In the genomic region with DNA sequence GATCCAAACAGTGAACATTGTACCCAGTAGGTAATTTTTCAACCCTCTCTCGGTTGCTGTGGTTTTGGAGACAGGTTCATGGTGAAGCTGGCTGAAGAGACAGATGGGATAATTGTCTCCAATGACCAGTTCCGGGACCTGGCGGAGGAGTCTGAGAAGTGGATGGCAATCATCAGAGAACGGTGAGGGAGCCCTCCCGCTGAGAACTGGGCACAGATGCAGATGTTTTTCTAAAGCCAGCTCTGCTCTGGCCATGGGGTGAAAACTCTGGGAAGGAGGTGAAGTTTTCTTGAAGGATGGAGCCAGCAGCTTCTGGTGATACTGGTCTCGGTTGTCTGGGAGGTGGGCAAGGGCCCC, we compare ENCODE assay signal across 9 cellular contexts. TPM values are rescaled to one million over a fixed set of nuclear protein-coding genes. Genes with fewer than 3 reads are reported as not detected.
DNase-seq lines count a peak whose midpoint lies in the region; ATAC-seq, FAIRE-seq and TF ChIP-seq lines count a peak whose summit lies in the region.
"Had no signal": no experiment of that assay in that cellular context is flagged by ENCODE, and none has a peak within 500 bp of the region (broad histone marks: within the 10 kb centered on the region; RNA-seq: fewer than 3 reads in every experiment).

No MANE protein-coding gene starts in this region.

- H3K9me3 ChIP-seq in right atrium auricular region = no peaks in the 10 kb centered on the region
- H3K9me3 ChIP-seq in upper lobe of left lung = no peaks in the 10 kb centered on the region

- peaks cover 73% of the 10 kb centered on the region for H3K36me3 ChIP-seq in right atrium auricular region
- H3K36me3 ChIP-seq in upper lobe of left lung = peaks cover 26 to 91% (median 64%) of the 10 kb centered on the region in 4 donors

- peaks cover 36% of the 10 kb centered on the region for H3K4me1 Mint-ChIP-seq in nephron

- peaks cover 58% of the 10 kb centered on the region for H3K36me3 Mint-ChIP-seq in nephron (ENCODE audit: low read depth)

- H3K4me3 ChIP-seq in right atrium auricular region (no peak overlapping the region), upper lobe of left lung (no peak overlapping the region)

- DNase-seq in right atrium auricular region (ENCODE audit: low spot score) (no peak), cardiac septum (ENCODE audit: low spot score) (no peak), caudate nucleus (lab: John Stamatoyannopoulos, UW) (no peak), upper lobe of left lung (no peak), Kasumi-1 (lab: John Stamatoyannopoulos, UW) (no peak), GM12891 (ENCODE audit: insufficient read length, low spot score) (no peak), OCI-M2 (lab: John Stamatoyannopoulos, UW; ENCODE audit: unreplicated experiment) (no peak)
- DNase-seq: NCI-H1436 treated with DMSO at 0.1 percent for 48 hours had no signal

- TF ChIP-seq CTCF in right atrium auricular region (IDR thresholded peaks at IDR 0.05) = no peak
- TF ChIP-seq CTCF in nephron (IDR thresholded peaks at IDR 0.05; ENCODE audit: unreplicated experiment in 3 of 3) = no peak
- no peak for TF ChIP-seq CTCF in upper lobe of left lung (IDR thresholded peaks at IDR 0.05)

- 67% methylated on average over 6 of the region's 6 CpGs for WGBS in upper lobe of left lung, 2 donors

- TF ChIP-seq POLR2A in upper lobe of left lung (IDR thresholded peaks at IDR 0.05) (no peak), GM12891 (IDR thresholded peaks at IDR 0.05; ENCODE audit: low read depth, low read length) (no peak)

- no peak for ATAC-seq in upper lobe of left lung (ENCODE audit: low FRiP score in 2 of 2)

- no peaks in the 10 kb centered on the region for H3K9me3 Mint-ChIP-seq in nephron

- intact Hi-C loops in cardiac septum (cut with DNase I) = loop anchor here (1.0 kb wide), 1 partner anchor 103 kb away; no protein-coding TSS in a partner anchor

- TF ChIP-seq EP300 in upper lobe of left lung (IDR thresholded peaks at IDR 0.05) = no peak

- H3K4me3 Mint-ChIP-seq in nephron = no peak overlapping the region

- no peak for FAIRE-seq in GM12891 (lab: Jason Lieb, UNC)

- H3K27ac ChIP-seq in right atrium auricular region (peak overlapping the region; percentile 65 to 67), caudate nucleus (ENCODE audit: low read depth, low read length) (peak overlapping the region; percentile 32), upper lobe of left lung (peak overlapping the region; percentile 57 to 95 (median 72))

- H3K27ac Mint-ChIP-seq in nephron = peak overlapping the region in 2 of 3 experiments; percentile 34 to 46

- H3K27me3 ChIP-seq in right atrium auricular region = no peaks in the 10 kb centered on the region
- H3K27me3 ChIP-seq in upper lobe of left lung = no peaks in the 10 kb centered on the region

- H3K4me1 ChIP-seq in right atrium auricular region (peaks cover 0 to 52% of the 10 kb centered on the region in 2 donors), upper lobe of left lung (peaks cover 44 to 66% (median 53%) of the 10 kb centered on the region in 4 donors)

- H3K27me3 Mint-ChIP-seq in nephron (ENCODE audit: low read depth) = no peaks in the 10 kb centered on the region

TF ChIP-seq in GM12891, 5 proteins besides CTCF, POLR2A, EP300 and RAD21:
- no peak for TF ChIP-seq POU2F2 (IDR thresholded peaks at IDR 0.05; ENCODE audit: low read depth, low read length)
- TF ChIP-seq TAF1 (IDR thresholded peaks at IDR 0.05; ENCODE audit: low read depth, low read length) = no peak
- TF ChIP-seq PAX5 (IDR thresholded peaks at IDR 0.05; ENCODE audit: insufficient read depth, low read length, severe bottlenecking) = no peak
- TF ChIP-seq SPI1 (IDR thresholded peaks at IDR 0.05; ENCODE audit: low read depth, low read length) = no peak

RNA-seq across cellular contexts. Expression of a gene that starts 6.2 kb away (rescaled TPM):
- total RNA-seq in right atrium auricular region = 10 to 100 TPM; 16.3 to 23.0 TPM
- total RNA-seq in cardiac septum = 23.5 TPM
- total RNA-seq in upper lobe of left lung = 100 to 1,000 TPM in 1 of 6 donors, 10 to 100 TPM in 5; 43.9 to 136 (median 66.4) TPM
- polyA plus RNA-seq in GM12891 (2012; ENCODE audit: low read depth, missing spikeins) = 25.1 TPM

RNA-seq across cellular contexts. Expression of a gene that starts 6.5 kb away (rescaled TPM):
- total RNA-seq in right atrium auricular region (1 to 10 TPM in 1 of 2 donors, under 1 TPM in 1; 0.48 to 1.4 TPM), cardiac septum (1.2 TPM), upper lobe of left lung (1 to 10 TPM; 1.1 to 4.2 (median 3.1) TPM)
- 9.0 TPM for polyA plus RNA-seq in GM12891 (2012; ENCODE audit: low read depth, missing spikeins)

RNA-seq across cellular contexts. Expression of a gene that starts 6.6 kb away (rescaled TPM):
- 10 to 100 TPM; 49.2 to 55.1 TPM for total RNA-seq in right atrium auricular region
- 58.5 TPM for total RNA-seq in cardiac septum
- total RNA-seq in upper lobe of left lung = 10 to 100 TPM; 34.9 to 88.0 (median 52.6) TPM
- 54.5 TPM for polyA plus RNA-seq in GM12891 (2012; ENCODE audit: low read depth, missing spikeins)

RNA-seq across cellular contexts. Expression of a gene that starts 37.2 kb away (rescaled TPM):
- total RNA-seq in right atrium auricular region = 10 to 100 TPM in 1 of 2 donors, 1 to 10 TPM in 1; 6.0 to 10.1 TPM
- total RNA-seq in cardiac septum = 5.0 TPM
- 10 to 100 TPM in 5 of 6 donors, 1 to 10 TPM in 1; 5.5 to 18.7 (median 14.4) TPM for total RNA-seq in upper lobe of left lung
- polyA plus RNA-seq in GM12891 (2012; ENCODE audit: low read depth, missing spikeins) = 0.03 TPM
